8 cellular contexts compared by ENCODE assay signal in genomic region chr12:112380663-112381420, GRCh38. TPM values are rescaled to one million over a fixed set of nuclear protein-coding genes. Genes with fewer than 3 reads are reported as not detected.
DNase-seq lines count a peak whose midpoint lies in the region; ATAC-seq, FAIRE-seq and TF ChIP-seq lines count a peak whose summit lies in the region.

No MANE protein-coding gene starts in this region.

- no peak overlapping the region for H2AFZ ChIP-seq in K562 (ENCODE audit: low read depth, low read length)

- POLR2A ChIA-PET in K562 (lab: Yijun Ruan, JAX), result interaction anchor here (0.6 kb wide), 1 partner anchor 276 kb away, joined by 4 read pairs; no protein-coding TSS in a partner anchor

- no TSS peak for BruUV-seq in K562 (replicated peaks; lab: Mats Ljungman, UMichigan)

- peak overlapping the region; percentile 89 to 96 (median 96) for H3K4me3 Mint-ChIP-seq in IgD-negative memory B cell
- H3K4me3 Mint-ChIP-seq in stimulated activated naive CD8-positive, alpha-beta T cell treated with anti-CD3 and anti-CD28 coated beads, Interleukin-15, Interleukin-2, amounts not matched to agents 100 ng/mL and 50 ng/mL, for 24 hours, result peak overlapping the region; percentile 92

- WGBS in K562 (ENCODE audit: insufficient coverage, low coverage, missing lambda C conversion rate), result 39% methylated on average over 34 of the region's 34 CpGs

- DNase-seq in COLO668 (lab: John Stamatoyannopoulos, UW; ENCODE audit: unreplicated experiment), result peak; percentile 55
- DNase-seq in K562 (ENCODE audit: extremely low read depth in 1 of 4, low spot score in 3 of 4), result peak in 1 of 4 experiments; percentile 23
- no peak for DNase-seq in kidney epithelial cell (ENCODE audit: low read depth)
- no peak for DNase-seq in NCI-H187 (lab: John Stamatoyannopoulos, UW)
- DNase-seq in stimulated activated CD4-positive, alpha-beta T cell treated with anti-CD3 and anti-CD28 coated beads, Interleukin-4, amount 100 ng/mL, for 1 hour, result no peak

- H3K9me1 ChIP-seq in K562 (ENCODE audit: control insufficient read depth, insufficient read depth, low read length), result no peaks in the 10 kb centered on the region

- CTCF ChIA-PET in K562 (lab: Yijun Ruan, JAX; ENCODE audit: low intra/inter-chr PET ratio), result no interaction called here

- no peak for TF ChIP-seq EP300 in K562 (IDR thresholded peaks at IDR 0.05; ENCODE audit: low read length)

- peak overlapping the region; percentile 89; the same call in 1 of the 3 replicates for H3K27ac ChIP-seq in K562 (ENCODE audit: extremely low read depth, low read depth, low read length)

- H3K4me2 ChIP-seq in K562 (ENCODE audit: insufficient read depth, low read length), result peak overlapping the region; percentile 88

- H3K4me3 ChIP-seq in K562, result peak overlapping the region; percentile 98
- H3K4me3 ChIP-seq in kidney epithelial cell (ENCODE audit: low read depth, low read length), result peak overlapping the region; percentile 76

- no peak for TF ChIP-seq RAD21 in K562 (CRISPR knock-in tag; conservative IDR thresholded peaks at IDR 0.05 in 1 of 2, IDR thresholded peaks at IDR 0.05 in 1 of 2)

- peaks cover 14 to 19% (median 18%) of the 10 kb centered on the region in 3 donors for H3K4me1 Mint-ChIP-seq in IgD-negative memory B cell
- H3K4me1 Mint-ChIP-seq in stimulated activated naive CD8-positive, alpha-beta T cell treated with anti-CD3 and anti-CD28 coated beads, Interleukin-15, Interleukin-2, amounts not matched to agents 100 ng/mL and 50 ng/mL, for 24 hours (ENCODE audit: low read depth), result peaks cover 28% of the 10 kb centered on the region

- H3K9me3 Mint-ChIP-seq in IgD-negative memory B cell, result no peaks in the 10 kb centered on the region
- H3K9me3 Mint-ChIP-seq in stimulated activated naive CD8-positive, alpha-beta T cell treated with anti-CD3 and anti-CD28 coated beads, Interleukin-15, Interleukin-2, amounts not matched to agents 100 ng/mL and 50 ng/mL, for 24 hours, result no peaks in the 10 kb centered on the region

- H3K79me2 ChIP-seq in K562 (ENCODE audit: control insufficient read depth, insufficient read depth, low read length), result peaks cover 58% of the 10 kb centered on the region

- peak; percentile 49 for FAIRE-seq in K562 (lab: Jason Lieb, UNC)

- intact Hi-C loops in K562 (cut with micrococcal nuclease), result loop anchor here (10.0 kb wide), 2 partner anchors 266 to 366 kb away; partner anchors contain the start of genes ERP29 and TMEM116

- TF ChIP-seq CTCF in K562 (IDR thresholded peaks at IDR 0.05 in 2 of 3, conservative IDR thresholded peaks at IDR 0.05 in 1 of 3; ENCODE audit: insufficient read depth in 2 of 3, low read depth in 1 of 3, low read length in 3 of 3), result no peak
- TF ChIP-seq CTCF in kidney epithelial cell (IDR thresholded peaks at IDR 0.05; ENCODE audit: insufficient read depth, low read length, poor library complexity, severe bottlenecking), result no peak

- H3K9me3 ChIP-seq in K562 (replicated peaks; ENCODE audit: control insufficient read depth, insufficient read depth, low read depth, low read length), result no peaks in the 10 kb centered on the region

- ATAC-seq in K562 (0 out of 3 replicates have a peak, but pooled peaks have one; percentile 3), GM19397 (IDR thresholded peaks at IDR 0.05; ENCODE audit: unreplicated experiment) (no peak)

- in situ Hi-C loops in K562 (cut with MboI), result no loop called here

- H3K27ac Mint-ChIP-seq in IgD-negative memory B cell, result peak overlapping the region; percentile 76 to 93 (median 88)
- H3K27ac Mint-ChIP-seq in stimulated activated naive CD8-positive, alpha-beta T cell treated with anti-CD3 and anti-CD28 coated beads, Interleukin-15, Interleukin-2, amounts not matched to agents 100 ng/mL and 50 ng/mL, for 24 hours, result peak overlapping the region; percentile 94

- H3K27me3 Mint-ChIP-seq in IgD-negative memory B cell, result no peaks in the 10 kb centered on the region
- no peaks in the 10 kb centered on the region for H3K27me3 Mint-ChIP-seq in stimulated activated naive CD8-positive, alpha-beta T cell treated with anti-CD3 and anti-CD28 coated beads, Interleukin-15, Interleukin-2, amounts not matched to agents 100 ng/mL and 50 ng/mL, for 24 hours

- H3K36me3 ChIP-seq in K562 (ENCODE audit: control insufficient read depth, insufficient read depth, low read length), result no peaks in the 10 kb centered on the region; the same call in 2 of the 3 replicates
- H3K36me3 ChIP-seq in kidney epithelial cell (ENCODE audit: control insufficient read depth, insufficient read depth, low read length), result no peaks in the 10 kb centered on the region

- peaks cover 11 to 30% of the 10 kb centered on the region in 2 experiments; a peak in 4 of 5 replicates for H3K4me1 ChIP-seq in K562 (replicated peaks in 1 of 2; ENCODE audit: control insufficient read depth in 2 of 2, insufficient read depth in 2 of 2, low read length in 2 of 2)

- H3K36me3 Mint-ChIP-seq in IgD-negative memory B cell, result no peaks in the 10 kb centered on the region
- no peaks in the 10 kb centered on the region for H3K36me3 Mint-ChIP-seq in stimulated activated naive CD8-positive, alpha-beta T cell treated with anti-CD3 and anti-CD28 coated beads, Interleukin-15, Interleukin-2, amounts not matched to agents 100 ng/mL and 50 ng/mL, for 24 hours (ENCODE audit: low read depth)

- no peaks in the 10 kb centered on the region for H3K27me3 ChIP-seq in K562 (ENCODE audit: control insufficient read depth in 2 of 2, insufficient read depth in 2 of 2, low read length in 2 of 2)
- no peaks in the 10 kb centered on the region for H3K27me3 ChIP-seq in kidney epithelial cell (ENCODE audit: control insufficient read depth, insufficient read depth, low read length)

- no peak for TF ChIP-seq POLR2A in K562 (conservative IDR thresholded peaks at IDR 0.05)

- 0 out of 2 replicates have a peak, but pooled peaks cover 7% of the 10 kb centered on the region for H4K20me1 ChIP-seq in K562 (replicated peaks; ENCODE audit: control insufficient read depth, insufficient read depth, low read length)

- peak overlapping the region; percentile 37 to 97; a peak in 3 of 4 replicates for H3K9ac ChIP-seq in K562 (ENCODE audit: insufficient read depth in 1 of 2, low read depth in 2 of 2, low read length in 2 of 2)

RNA-seq across cellular contexts. Expression of gene HECTD4, which starts 1.4 kb away (rescaled TPM):
- polyA plus RNA-seq in IgD-negative memory B cell, result 6.8 TPM
- total RNA-seq in K562 (2011; cell fraction: chromatin; rRNA removed; ENCODE audit: low replicate concordance), result 228 and 304 TPM in 2 replicates
- total RNA-seq in K562 (2011; cell fraction: nucleolus; rRNA removed), result 113 and 121 TPM in 2 replicates
- total RNA-seq in K562 (2011; cell fraction: nucleoplasm; rRNA removed), result 142 and 162 TPM in 2 replicates
- 8.4 and 12.5 TPM in 2 replicates for total RNA-seq in K562 (2014; rRNA removed)
- 13.5 and 15.0 TPM in 2 replicates for total RNA-seq in K562 (2014; rRNA removed; fragmentation: Illumina TruSeq; extraction: Trizol)
- total RNA-seq in K562 (2015; rRNA removed; fragmentation: Illumina TruSeq; extraction: Trizol), result 15.6 and 17.3 TPM in 2 replicates
- 25.2 and 33.3 TPM in 2 replicates for total RNA-seq in K562 (2021)
- 11.0 and 16.1 TPM in 2 replicates for polyA plus RNA-seq in K562 (2011; rRNA removed)
- polyA plus RNA-seq in K562 (2011; cell fraction: cytosol; rRNA removed), result 6.2 and 6.6 TPM in 2 replicates
- 57.5 and 62.2 TPM in 2 replicates for polyA plus RNA-seq in K562 (2011; cell fraction: nucleus; rRNA removed)
- 17.5 and 22.3 TPM in 2 replicates for polyA plus RNA-seq in K562 (2012)
- 13.6 and 14.6 TPM in 2 replicates for polyA plus RNA-seq in K562 (2014; fragmentation: Illumina TruSeq; extraction: Trizol)
- polyA plus RNA-seq in K562 (2014; fragmentation: Nextera tagmentation; extraction: Ambion mirVana), result 1 to 10 TPM; 3.5 to 4.5 TPM
- 11.5 and 14.7 TPM in 2 replicates for polyA plus RNA-seq in K562 (2014; rRNA removed)
- polyA minus RNA-seq in K562 (2011; rRNA and poly(A)+ RNA removed), result 56.9 and 62.2 TPM in 2 replicates
- polyA minus RNA-seq in K562 (2011; cell fraction: cytosol; rRNA and poly(A)+ RNA removed), result 24.2 and 31.3 TPM in 2 replicates
- polyA minus RNA-seq in K562 (2011; cell fraction: nucleus; rRNA and poly(A)+ RNA removed), result 47.9 and 93.0 TPM in 2 replicates
- total RNA-seq in kidney epithelial cell, result 21.8 and 22.7 TPM in 2 replicates

RNA-seq across cellular contexts. Expression of gene RPL6, which starts 28.6 kb away (rescaled TPM):
- polyA plus RNA-seq in IgD-negative memory B cell (701 TPM), K562 (2011; rRNA removed) (2,667 and 2,691 TPM in 2 replicates), K562 (2014; fragmentation: Illumina TruSeq; extraction: Trizol) (2,543 and 3,103 TPM in 2 replicates), K562 (2014; fragmentation: Nextera tagmentation; extraction: Ambion mirVana) (1,000 to 10,000 TPM; 1,519 to 1,617 TPM), K562 (2014; rRNA removed) (2,156 and 2,396 TPM in 2 replicates)
- total RNA-seq in K562 (2011; cell fraction: chromatin; rRNA removed; ENCODE audit: low replicate concordance), result 348 and 589 TPM in 2 replicates
- 314 and 317 TPM in 2 replicates for total RNA-seq in K562 (2011; cell fraction: nucleolus; rRNA removed)
- 537 and 721 TPM in 2 replicates for total RNA-seq in K562 (2011; cell fraction: nucleoplasm; rRNA removed)
- total RNA-seq in K562 (2014; rRNA removed) (1,529 and 1,811 TPM in 2 replicates), K562 (2014; rRNA removed; fragmentation: Illumina TruSeq; extraction: Trizol) (3,099 and 3,427 TPM in 2 replicates), K562 (2015; rRNA removed; fragmentation: Illumina TruSeq; extraction: Trizol) (2,718 and 2,856 TPM in 2 replicates), K562 (2021) (1,959 and 2,095 TPM in 2 replicates), kidney epithelial cell (2,304 and 2,771 TPM in 2 replicates)
- polyA plus RNA-seq in K562 (2011; cell fraction: cytosol; rRNA removed), result 1,053 and 1,467 TPM in 2 replicates
- 536 and 802 TPM in 2 replicates for polyA plus RNA-seq in K562 (2011; cell fraction: nucleus; rRNA removed)
- polyA plus RNA-seq in K562 (2012), result 2,256 and 2,883 TPM in 2 replicates
- polyA minus RNA-seq in K562 (2011; rRNA and poly(A)+ RNA removed), result 731 and 844 TPM in 2 replicates
- polyA minus RNA-seq in K562 (2011; cell fraction: cytosol; rRNA and poly(A)+ RNA removed), result 462 and 473 TPM in 2 replicates
- 140 and 278 TPM in 2 replicates for polyA minus RNA-seq in K562 (2011; cell fraction: nucleus; rRNA and poly(A)+ RNA removed)

RNA-seq across cellular contexts. Expression of gene PTPN11, which starts 37.9 kb away (rescaled TPM):
- polyA plus RNA-seq in IgD-negative memory B cell, result 69.9 TPM
- total RNA-seq in K562 (2011; cell fraction: chromatin; rRNA removed; ENCODE audit: low replicate concordance), result 24.8 and 82.7 TPM in 2 replicates
- 12.2 and 13.9 TPM in 2 replicates for total RNA-seq in K562 (2011; cell fraction: nucleolus; rRNA removed)
- total RNA-seq in K562 (2011; cell fraction: nucleoplasm; rRNA removed), result 23.9 and 32.5 TPM in 2 replicates
- 59.6 and 64.9 TPM in 2 replicates for total RNA-seq in K562 (2014; rRNA removed)
- total RNA-seq in K562 (2014; rRNA removed; fragmentation: Illumina TruSeq; extraction: Trizol), result 98.8 and 113 TPM in 2 replicates
- 92.7 and 100 TPM in 2 replicates for total RNA-seq in K562 (2015; rRNA removed; fragmentation: Illumina TruSeq; extraction: Trizol)
- total RNA-seq in K562 (2021), result 111 and 126 TPM in 2 replicates
- polyA plus RNA-seq in K562 (2011; rRNA removed), result 56.0 and 79.7 TPM in 2 replicates
- 36.0 and 44.8 TPM in 2 replicates for polyA plus RNA-seq in K562 (2011; cell fraction: cytosol; rRNA removed)
- 15.8 and 16.7 TPM in 2 replicates for polyA plus RNA-seq in K562 (2011; cell fraction: nucleus; rRNA removed)
- polyA plus RNA-seq in K562 (2012), result 41.2 and 58.2 TPM in 2 replicates
- polyA plus RNA-seq in K562 (2014; fragmentation: Illumina TruSeq; extraction: Trizol), result 72.8 and 83.0 TPM in 2 replicates
- polyA plus RNA-seq in K562 (2014; fragmentation: Nextera tagmentation; extraction: Ambion mirVana), result 10 to 100 TPM; 22.5 to 31.7 TPM
- polyA plus RNA-seq in K562 (2014; rRNA removed), result 50.5 and 52.5 TPM in 2 replicates
- polyA minus RNA-seq in K562 (2011; rRNA and poly(A)+ RNA removed), result 180 and 192 TPM in 2 replicates
- 66.4 and 78.4 TPM in 2 replicates for polyA minus RNA-seq in K562 (2011; cell fraction: cytosol; rRNA and poly(A)+ RNA removed)
- polyA minus RNA-seq in K562 (2011; cell fraction: nucleus; rRNA and poly(A)+ RNA removed), result 14.3 and 24.5 TPM in 2 replicates
- total RNA-seq in kidney epithelial cell, result 90.5 and 91.1 TPM in 2 replicates
